8 cellular contexts compared by ENCODE assay signal in the genomic region with DNA sequence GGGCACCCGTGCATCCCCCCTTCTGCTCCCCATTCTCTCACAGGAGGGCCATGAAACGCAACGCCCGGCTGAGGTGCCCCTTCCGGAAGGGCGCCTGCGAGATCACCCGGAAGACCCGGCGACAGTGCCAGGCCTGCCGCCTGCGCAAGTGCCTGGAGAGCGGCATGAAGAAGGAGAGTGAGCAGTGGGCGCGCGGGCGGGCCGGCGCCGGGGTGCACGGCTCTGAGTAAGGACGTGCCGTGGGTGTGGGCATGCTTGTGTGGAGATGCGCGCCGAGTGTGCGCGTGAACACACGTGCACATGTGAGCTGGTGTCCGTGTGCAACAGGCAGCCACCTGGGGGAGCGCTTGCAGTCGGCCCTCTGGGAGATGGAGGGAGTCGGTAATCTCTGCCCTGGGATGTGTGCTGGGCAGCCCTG. TPM values are rescaled to one million over a fixed set of nuclear protein-coding genes. Genes with fewer than 3 reads are reported as not detected.
DNase-seq lines count a peak whose midpoint lies in the region; ATAC-seq and TF ChIP-seq lines count a peak whose summit lies in the region.

No MANE protein-coding gene starts in this region.

- H3K27ac Mint-ChIP-seq in neural progenitor cell = no peak overlapping the region

- H3K4me2 ChIP-seq in neural progenitor cell = no peak overlapping the region

- H3K36me3 Mint-ChIP-seq in neural progenitor cell = no peaks in the 10 kb centered on the region

- peaks cover 15% of the 10 kb centered on the region for H3K27me3 Mint-ChIP-seq in neural progenitor cell (ENCODE audit: insufficient read depth, low read depth)

- ATAC-seq in GM21825 (IDR thresholded peaks at IDR 0.05; ENCODE audit: unreplicated experiment) = peak; percentile 75

- no peaks in the 10 kb centered on the region for H3K79me2 ChIP-seq in neural progenitor cell (ENCODE audit: low read depth)

- no peaks in the 10 kb centered on the region for H4K20me1 ChIP-seq in neural progenitor cell (ENCODE audit: low read depth)

- H3K4me1 ChIP-seq in right atrium auricular region (peaks cover 0 to 12% of the 10 kb centered on the region in 2 donors), neural progenitor cell (no peaks in the 10 kb centered on the region)

- peak overlapping the region; percentile 57 for H3K4me3 ChIP-seq in GM12864 (ENCODE audit: low read depth, low read length)
- peak overlapping the region; percentile 33 to 58 for H3K4me3 ChIP-seq in right atrium auricular region
- H3K4me3 ChIP-seq in neural progenitor cell = no peak overlapping the region

- no peak overlapping the region for H3K27ac ChIP-seq in right atrium auricular region
- no peak overlapping the region for H3K27ac ChIP-seq in neural progenitor cell

- no peak overlapping the region for H3K4me3 Mint-ChIP-seq in neural progenitor cell

- no peaks in the 10 kb centered on the region for H3K27me3 ChIP-seq in right atrium auricular region
- H3K27me3 ChIP-seq in neural progenitor cell = no peaks in the 10 kb centered on the region

- no peaks in the 10 kb centered on the region for H3F3A ChIP-seq in neural progenitor cell (ENCODE audit: low read depth)

- no peak overlapping the region for H3K9ac ChIP-seq in neural progenitor cell

- DNase-seq in GM12864 (ENCODE audit: low read depth) = peak; percentile 51
- DNase-seq in NCI-H69 (lab: John Stamatoyannopoulos, UW) = peak; percentile 62
- peak; percentile 39 for DNase-seq in activated gamma-delta T cell treated with Interleukin-2 at 50 U/mL for 16 hours
- DNase-seq in right atrium auricular region (ENCODE audit: low spot score) = no peak
- peak; percentile 49 to 55 for DNase-seq in stimulated activated CD4-positive, alpha-beta T cell treated with anti-CD3 and anti-CD28 coated beads, Interleukin-1b, Interleukin-23, amount 100 ng/mL, for 4 hours (ENCODE audit: low read depth in 2 of 2)
- DNase-seq in neural progenitor cell (ENCODE audit: low spot score) = no peak
- DNase-seq in NCI-H524 treated with DMSO at 0.1 percent for 48 hours (lab: John Stamatoyannopoulos, UW) = no peak

- no peak overlapping the region for H2AFZ ChIP-seq in neural progenitor cell (replicated peaks)

- H3K36me3 ChIP-seq in right atrium auricular region (no peaks in the 10 kb centered on the region), neural progenitor cell (no peaks in the 10 kb centered on the region)

- no peaks in the 10 kb centered on the region for H3K9me3 Mint-ChIP-seq in neural progenitor cell

- TF ChIP-seq CTCF in GM12864 (IDR thresholded peaks at IDR 0.05; ENCODE audit: low read depth, low read length, missing control alignments) = peak; percentile 64
- no peak for TF ChIP-seq CTCF in right atrium auricular region (IDR thresholded peaks at IDR 0.05)
- TF ChIP-seq CTCF in neural progenitor cell (IDR thresholded peaks at IDR 0.05) = no peak

- H3K9me3 ChIP-seq in right atrium auricular region = no peaks in the 10 kb centered on the region
- H3K9me3 ChIP-seq in neural progenitor cell (ENCODE audit: low read depth) = no peaks in the 10 kb centered on the region

- peaks cover 4% of the 10 kb centered on the region for H3K4me1 Mint-ChIP-seq in neural progenitor cell

RNA-seq across cellular contexts. Expression of a gene that starts 28.1 kb away (rescaled TPM):
- total RNA-seq in right atrium auricular region (under 1 TPM in 1 of 2 donors, not detected in 1; 0.82 TPM), neural progenitor cell (ENCODE audit: low replicate concordance) (0.22 and 0.69 TPM in 2 replicates)

Comparison
In these comparisons a context has a peak if more than half of its experiments do, and no peak if none do; other contexts are left out.
1. DNase-seq: peak in GM12864 (single experiment), NCI-H69 (single experiment), activated gamma-delta T cell treated with Interleukin-2 at 50 U/mL for 16 hours (single experiment) and stimulated activated CD4-positive, alpha-beta T cell treated with anti-CD3 and anti-CD28 coated beads, Interleukin-1b, Interleukin-23, amount 100 ng/mL, for 4 hours (2 of 2); none in right atrium auricular region (single experiment), neural progenitor cell (single experiment) and NCI-H524 treated with DMSO at 0.1 percent for 48 hours (single experiment).